Comparison of ENCODE assay signal across 9 cellular contexts in genomic region chr2:48589170-48589767, GRCh38. TPM values are rescaled to one million over a fixed set of nuclear protein-coding genes. Genes with fewer than 3 reads are reported as not detected.
DNase-seq lines count a peak whose midpoint lies in the region; ATAC-seq and TF ChIP-seq lines count a peak whose summit lies in the region.
"Had no signal": no experiment of that assay in that cellular context is flagged by ENCODE, and none has a peak within 500 bp of the region (broad histone marks: within the 10 kb centered on the region; RNA-seq: fewer than 3 reads in every experiment).

No MANE protein-coding gene starts in this region.

- H3K14ac ChIP-seq in IMR-90 (replicated peaks; ENCODE audit: low read depth, low read length): no peak overlapping the region

- no peaks in the 10 kb centered on the region for H3K9me3 Mint-ChIP-seq in activated CD4-positive, alpha-beta memory T cell treated with anti-CD3 and anti-CD28 coated beads, Interleukin-2, amount 10 ng/mL, durations not matched to agents 7 days and 5 days
- H3K9me3 Mint-ChIP-seq: T-helper 1 cell treated with Interleukin-12 subunit alpha and Interleukin-12 subunit beta and Interleukin-4 antibody, amounts not matched to agents 30 μg/mL and 1 μg/mL, for 36 hours had no signal

- in situ Hi-C loops in IMR-90 (cut with MboI; ENCODE audit: low sequenced_read_pairs): loop anchor here (10.0 kb wide), 1 partner anchor 124 kb away; no protein-coding TSS in a partner anchor
- in situ Hi-C loops in gastrocnemius medialis (cut with MboI; ENCODE audit: low sequenced_read_pairs in 4 of 4): loop anchor here in 1 of 4 donors (10.0 kb wide), 1 partner anchor 114 kb away; no protein-coding TSS in a partner anchor

- TF ChIP-seq CTCF in IMR-90 (conservative IDR thresholded peaks at IDR 0.05; ENCODE audit: low read depth, low read length) (peak; percentile 85), gastroesophageal sphincter (IDR thresholded peaks at IDR 0.05) (peak; percentile 75 to 80 (median 78)), gastrocnemius medialis (IDR thresholded peaks at IDR 0.05 in 4 of 5, conservative IDR thresholded peaks at IDR 0.05 in 1 of 5) (peak; percentile 15 to 54 (median 29))

- CTCF ChIA-PET in IMR-90 (lab: Yijun Ruan, JAX): interaction anchor here (1.2 to 2.0 kb wide), 2 partner anchors 50 to 115 kb away, joined by 4 to 5 read pairs; no protein-coding TSS in a partner anchor
- CTCF ChIA-PET in activated CD4-positive, alpha-beta memory T cell treated with anti-CD3 and anti-CD28 coated beads, Interleukin-2, amount 10 ng/mL, durations not matched to agents 7 days and 5 days (lab: Charles Lee): no interaction called here

- no peak overlapping the region for H3K56ac ChIP-seq in IMR-90 (ENCODE audit: extremely low read depth, insufficient read depth, low read length)

- dilution Hi-C loops in IMR-90 (cut with HindIII; ENCODE audit: low sequenced_read_pairs, unreplicated experiment): no loop called here

- H3K4me3 ChIP-seq in IMR-90 (ENCODE audit: insufficient read depth, low read depth, low read length) (no peak overlapping the region), gastroesophageal sphincter (no peak overlapping the region), gastrocnemius medialis (no peak overlapping the region)

- H3K4me2 ChIP-seq in IMR-90 (ENCODE audit: low read depth, low read length): no peak overlapping the region

- H2BK120ac ChIP-seq in IMR-90 (ENCODE audit: low read depth, low read length): no peak overlapping the region

- intact Hi-C loops in IMR-90 (cut with micrococcal nuclease) (loop anchor here (1.0 to 5.0 kb wide), 2 partner anchors 57 to 118 kb away; partner anchors contain the start of gene STON1), gastrocnemius medialis (cut with DNase I; ENCODE audit: low total_unique reads) (no loop called here)

- no peak overlapping the region for H2AK5ac ChIP-seq in IMR-90 (ENCODE audit: low read depth, low read length)

- H3K36me3 ChIP-seq in IMR-90 (ENCODE audit: control insufficient read depth, insufficient read depth, low read length) (peaks cover 6% of the 10 kb centered on the region; the same call in 1 of the 2 replicates), gastroesophageal sphincter (peaks cover 0 to 51% of the 10 kb centered on the region in 2 donors), gastrocnemius medialis (no peaks in the 10 kb centered on the region)

- no peak overlapping the region for H2BK5ac ChIP-seq in IMR-90 (ENCODE audit: low read depth, low read length, poor library complexity, severe bottlenecking)

- no peaks in the 10 kb centered on the region for H3K9me1 ChIP-seq in IMR-90 (ENCODE audit: insufficient read depth, low read length)

- no peak overlapping the region for H3K18ac ChIP-seq in IMR-90 (ENCODE audit: low read depth, low read length)

- H3K27ac Mint-ChIP-seq in activated CD4-positive, alpha-beta memory T cell treated with anti-CD3 and anti-CD28 coated beads, Interleukin-2, amount 10 ng/mL, durations not matched to agents 7 days and 5 days: no peak overlapping the region
- H3K27ac Mint-ChIP-seq: T-helper 1 cell treated with Interleukin-12 subunit alpha and Interleukin-12 subunit beta and Interleukin-4 antibody, amounts not matched to agents 30 μg/mL and 1 μg/mL, for 36 hours had no signal

- H3K4me1 ChIP-seq in IMR-90 (ENCODE audit: control insufficient read depth, insufficient read depth, low read length) (peaks cover 2% of the 10 kb centered on the region), gastroesophageal sphincter (peaks cover 3 to 69% (median 7%) of the 10 kb centered on the region in 3 donors), gastrocnemius medialis (no peaks in the 10 kb centered on the region)

- H2BK15ac ChIP-seq in IMR-90 (ENCODE audit: low read depth, low read length): no peak overlapping the region

- H2AFZ ChIP-seq in IMR-90 (replicated peaks; ENCODE audit: low read length, poor library complexity): peak overlapping the region; percentile 35

- H4K91ac ChIP-seq in IMR-90 (ENCODE audit: insufficient read depth, low read depth, low read length): no peak overlapping the region

- DNase-seq in DMS53 treated with DMSO at 0.1 percent for 48 hours (lab: John Stamatoyannopoulos, UW; ENCODE audit: unreplicated experiment) (peak; percentile 15), IMR-90 (peak; percentile 59), SW480 (ENCODE audit: low spot score) (peak; percentile 38), gastrocnemius medialis (no peak), NCI-H526 treated with DMSO at 0.1 percent for 48 hours (lab: John Stamatoyannopoulos, UW) (no peak)
- DNase-seq in activated CD4-positive, alpha-beta memory T cell treated with anti-CD3 and anti-CD28 coated beads, Interleukin-2, amount 10 ng/mL, durations not matched to agents 7 days and 5 days: no peak

- ATAC-seq in IMR-90 (ENCODE audit: low read depth) (peak; percentile 62), gastroesophageal sphincter (no peak), gastrocnemius medialis (no peak), GM18858 (IDR thresholded peaks at IDR 0.05; ENCODE audit: unreplicated experiment) (no peak)

- no peaks in the 10 kb centered on the region for H3K36me3 Mint-ChIP-seq in activated CD4-positive, alpha-beta memory T cell treated with anti-CD3 and anti-CD28 coated beads, Interleukin-2, amount 10 ng/mL, durations not matched to agents 7 days and 5 days (ENCODE audit: low read depth)

- no peaks in the 10 kb centered on the region; a peak in 1 of 4 replicates for H3K79me1 ChIP-seq in IMR-90 (ENCODE audit: low read depth in 1 of 2, low read length in 2 of 2)

- no peak overlapping the region for H4K8ac ChIP-seq in IMR-90 (ENCODE audit: low read depth in 2 of 2, low read length in 2 of 2)

- no peak overlapping the region for H2AK9ac ChIP-seq in IMR-90 (replicated peaks; ENCODE audit: low read depth, low read length, poor library complexity)

- H3K4me3 Mint-ChIP-seq in activated CD4-positive, alpha-beta memory T cell treated with anti-CD3 and anti-CD28 coated beads, Interleukin-2, amount 10 ng/mL, durations not matched to agents 7 days and 5 days: no peak overlapping the region
- H3K4me3 Mint-ChIP-seq: T-helper 1 cell treated with Interleukin-12 subunit alpha and Interleukin-12 subunit beta and Interleukin-4 antibody, amounts not matched to agents 30 μg/mL and 1 μg/mL, for 36 hours had no signal

- H3K27me3 ChIP-seq in IMR-90 (ENCODE audit: control insufficient read depth, insufficient read depth, low read length) (no peaks in the 10 kb centered on the region), gastroesophageal sphincter (no peaks in the 10 kb centered on the region), gastrocnemius medialis (no peaks in the 10 kb centered on the region)

- no peak overlapping the region for H3K9ac ChIP-seq in IMR-90 (ENCODE audit: low read depth, low read length)

- H4K5ac ChIP-seq in IMR-90 (ENCODE audit: low read depth, low read length): no peak overlapping the region

- no TSS peak for BruUV-seq in IMR-90 (replicated peaks; lab: Mats Ljungman, UMichigan)

- no CpG with 5 or more reads among the region's 5 CpGs for WGBS in IMR-90 (ENCODE audit: extremely low coverage in 2 of 2, insufficient read length in 1 of 2), 2 experiments
- WGBS in gastroesophageal sphincter (ENCODE audit: low coverage in 1 of 2), 2 donors: 17% methylated on average over 5 of the region's 5 CpGs

- H3K23ac ChIP-seq in IMR-90 (ENCODE audit: low read depth, low read length): no peak overlapping the region

- no peaks in the 10 kb centered on the region for H4K20me1 ChIP-seq in IMR-90 (ENCODE audit: insufficient read depth, low read length)

- TF ChIP-seq POLR2A in IMR-90 (IDR thresholded peaks at IDR 0.05; ENCODE audit: low read depth, low read length) (no peak), gastroesophageal sphincter (IDR thresholded peaks at IDR 0.05) (no peak), gastrocnemius medialis (IDR thresholded peaks at IDR 0.05) (no peak)

- H3K4me1 Mint-ChIP-seq in activated CD4-positive, alpha-beta memory T cell treated with anti-CD3 and anti-CD28 coated beads, Interleukin-2, amount 10 ng/mL, durations not matched to agents 7 days and 5 days: peaks cover 6% of the 10 kb centered on the region

- no peak for TF ChIP-seq EP300 in gastroesophageal sphincter (IDR thresholded peaks at IDR 0.05)

- H3K27ac ChIP-seq in IMR-90 (ENCODE audit: insufficient read depth, low read length) (no peak overlapping the region), gastroesophageal sphincter (peak overlapping the region in 2 of 4 donors; percentile 48 to 64), gastrocnemius medialis (no peak overlapping the region)

- H3K4ac ChIP-seq in IMR-90 (ENCODE audit: low read depth, low read length): no peak overlapping the region

- peak; percentile 82 for TF ChIP-seq RAD21 in IMR-90 (IDR thresholded peaks at IDR 0.05; ENCODE audit: low read length)

- POLR2A ChIA-PET in IMR-90 (lab: Charles Lee; ENCODE audit: unreplicated experiment): no interaction called here
- POLR2A ChIA-PET in activated CD4-positive, alpha-beta memory T cell treated with anti-CD3 and anti-CD28 coated beads, Interleukin-2, amount 10 ng/mL, durations not matched to agents 7 days and 5 days (lab: Charles Lee): no interaction called here

- H2BK20ac ChIP-seq in IMR-90 (ENCODE audit: low read depth, low read length): no peak overlapping the region

- H3K9me3 ChIP-seq in IMR-90 (ENCODE audit: control insufficient read depth, insufficient read depth, low read length): no peaks in the 10 kb centered on the region
- no peaks in the 10 kb centered on the region for H3K9me3 ChIP-seq in gastroesophageal sphincter
- H3K9me3 ChIP-seq in gastrocnemius medialis: no peaks in the 10 kb centered on the region

- H3K27me3 Mint-ChIP-seq in activated CD4-positive, alpha-beta memory T cell treated with anti-CD3 and anti-CD28 coated beads, Interleukin-2, amount 10 ng/mL, durations not matched to agents 7 days and 5 days: no peaks in the 10 kb centered on the region

TF ChIP-seq in IMR-90, 13 proteins besides CTCF, POLR2A, EP300 and RAD21 (continues in another document):
- no peak for TF ChIP-seq MAFK (IDR thresholded peaks at IDR 0.05; ENCODE audit: low read depth, low read length)

RNA-seq across cellular contexts. Expression of gene GTF2A1L, which starts 28.4 kb away (rescaled TPM):
- total RNA-seq in IMR-90 (2012; rRNA removed) (not detected in 2 replicates), gastroesophageal sphincter (10 to 100 TPM; 14.1 to 32.2 (median 22.1) TPM), gastrocnemius medialis (1 to 10 TPM in 1 of 4 donors, under 1 TPM in 1, not detected in 2; 0.16 to 1.8 TPM)
- not detected in 2 replicates for polyA plus RNA-seq in IMR-90 (2012; rRNA removed)
- polyA plus RNA-seq in IMR-90 (2012; cell fraction: cytosol; rRNA removed): not detected in 2 replicates
- polyA plus RNA-seq in IMR-90 (2012; cell fraction: nucleus; rRNA removed; ENCODE audit: low replicate concordance): 0.30 TPM in 1 of 2 replicates, not detected in the other
- not detected for total RNA-seq in activated CD4-positive, alpha-beta memory T cell treated with anti-CD3 and anti-CD28 coated beads, Interleukin-2, amount 10 ng/mL, durations not matched to agents 7 days and 5 days

RNA-seq across cellular contexts. Expression of gene STON1, which starts 59.3 kb away (rescaled TPM):
- total RNA-seq in IMR-90 (2012; rRNA removed) (5.7 and 6.9 TPM in 2 replicates), gastroesophageal sphincter (100 to 1,000 TPM; 118 to 263 (median 158) TPM), gastrocnemius medialis (1 to 10 TPM; 2.6 to 5.2 (median 3.5) TPM)
- polyA plus RNA-seq in IMR-90 (2012; rRNA removed): 3.1 and 4.0 TPM in 2 replicates
- 1.1 and 1.2 TPM in 2 replicates for polyA plus RNA-seq in IMR-90 (2012; cell fraction: cytosol; rRNA removed)
- polyA plus RNA-seq in IMR-90 (2012; cell fraction: nucleus; rRNA removed; ENCODE audit: low replicate concordance): 1.3 and 5.6 TPM in 2 replicates
- total RNA-seq in activated CD4-positive, alpha-beta memory T cell treated with anti-CD3 and anti-CD28 coated beads, Interleukin-2, amount 10 ng/mL, durations not matched to agents 7 days and 5 days: 1 to 10 TPM; 2.1 to 3.0 TPM

Comparison
In these comparisons a context has a peak if more than half of its experiments do, and no peak if none do; other contexts are left out.
1. DNase-seq: peak in DMS53 treated with DMSO at 0.1 percent for 48 hours (single experiment), IMR-90 (single experiment) and SW480 (single experiment); none in gastrocnemius medialis (0 of 2), activated CD4-positive, alpha-beta memory T cell treated with anti-CD3 and anti-CD28 coated beads, Interleukin-2, amount 10 ng/mL, durations not matched to agents 7 days and 5 days (single experiment) and NCI-H526 treated with DMSO at 0.1 percent for 48 hours (single experiment).
2. CTCF ChIP-seq: peak in every context shown above with its lines; median percentile 85 in IMR-90; 78 in gastroesophageal sphincter; 29 in gastrocnemius medialis.
3. RNA of gene GTF2A1L, which starts 28.4 kb away (total RNA-seq): 14.1 to 32.2 TPM in gastroesophageal sphincter; 0.16 to 1.8 TPM in gastrocnemius medialis, not detected in IMR-90 and not detected in activated CD4-positive, alpha-beta memory T cell treated with anti-CD3 and anti-CD28 coated beads, Interleukin-2, amount 10 ng/mL, durations not matched to agents 7 days and 5 days; every median in the first group is over 4 times any median in the second.
4. RNA of gene STON1, which starts 59.3 kb away (total RNA-seq): 118 to 263 TPM in gastroesophageal sphincter; 5.7 to 6.9 TPM in IMR-90, 2.6 to 5.2 TPM in gastrocnemius medialis and 2.1 to 3.0 TPM in activated CD4-positive, alpha-beta memory T cell treated with anti-CD3 and anti-CD28 coated beads, Interleukin-2, amount 10 ng/mL, durations not matched to agents 7 days and 5 days; every median in the first group is over 10 times any median in the second.